In genomic region chr9:25261445-25261844, GRCh38 we compare ENCODE assay signal across 19 cellular contexts.
DNase-seq lines count a peak whose midpoint lies in the region; ATAC-seq and TF ChIP-seq lines count a peak whose summit lies in the region.
"Had no signal": no experiment of that assay in that cellular context is flagged by ENCODE, and none has a peak within 500 bp of the region (broad histone marks: within the 10 kb centered on the region; RNA-seq: fewer than 3 reads in every experiment).

No MANE protein-coding gene starts in this region.

- 43% methylated on average over 4 of the region's 4 CpGs for WGBS in SK-N-SH (ENCODE audit: low lambda C conversion rate)

- no peaks in the 10 kb centered on the region for H3F3A ChIP-seq in SK-N-SH (replicated peaks; ENCODE audit: insufficient read depth)

- no peaks in the 10 kb centered on the region; a peak in 1 of 4 replicates for H3K4me1 ChIP-seq in SK-N-SH (ENCODE audit: control insufficient read depth in 1 of 2, insufficient read depth in 2 of 2, low read depth in 1 of 2, low read length in 1 of 2)
- H3K4me1 ChIP-seq in foreskin keratinocyte, result no peaks in the 10 kb centered on the region
- H3K4me1 ChIP-seq: SJCRH30 had no signal

- TF ChIP-seq RAD21 in SK-N-SH (IDR thresholded peaks at IDR 0.05; ENCODE audit: low read length), result peak; percentile 48

- no peaks in the 10 kb centered on the region for H3K9me2 ChIP-seq in SK-N-SH

- H3K27me3 ChIP-seq in SK-N-SH (ENCODE audit: insufficient read depth), result no peaks in the 10 kb centered on the region
- no peaks in the 10 kb centered on the region for H3K27me3 ChIP-seq in foreskin keratinocyte
- H3K27me3 ChIP-seq: MG63, SJCRH30 had no signal

- no peak for TF ChIP-seq EP300 in SK-N-SH (IDR thresholded peaks at IDR 0.05; ENCODE audit: borderline replicate concordance in 1 of 2, low read depth in 1 of 2, low read length in 1 of 2)

- CTCF ChIA-PET in SK-N-SH (lab: Yijun Ruan, JAX), result interaction anchor here (0.6 to 1.6 kb wide), 3 partner anchors 89 to 850 kb away, joined by 3 to 5 read pairs (median 3); no protein-coding TSS in a partner anchor

- POLR2A ChIA-PET in SK-N-SH (lab: Yijun Ruan, JAX), result no interaction called here

- H3K79me2 ChIP-seq in SK-N-SH (ENCODE audit: insufficient read depth), result no peaks in the 10 kb centered on the region

- no peak overlapping the region for H3K4me3 ChIP-seq in SK-N-SH (ENCODE audit: low read depth in 2 of 2, low read length in 1 of 2)
- no peak overlapping the region for H3K4me3 ChIP-seq in retinal pigment epithelial cell (ENCODE audit: low read length)
- H3K4me3 ChIP-seq: MG63, SJCRH30 had no signal

- H4K20me1 ChIP-seq in SK-N-SH (ENCODE audit: insufficient read depth), result no peaks in the 10 kb centered on the region

- no peak overlapping the region for H3K4me2 ChIP-seq in SK-N-SH

- no peak for ATAC-seq in SK-N-SH treated with all-trans-retinoic acid at 6 μM for 48 hours
- no peak for ATAC-seq in foreskin keratinocyte
- no peak for ATAC-seq in GM19467 (IDR thresholded peaks at IDR 0.05; ENCODE audit: unreplicated experiment)
- no peak for ATAC-seq in HG02973 (IDR thresholded peaks at IDR 0.05; ENCODE audit: unreplicated experiment)
- ATAC-seq: T-helper 17 cell had no signal

- DNase-seq in SK-N-SH (no peak), NCI-H69 (lab: John Stamatoyannopoulos, UW) (peak; percentile 31), foreskin keratinocyte (no peak), retinal pigment epithelial cell (ENCODE audit: low read depth) (no peak), T1000 (lab: John Stamatoyannopoulos, UW) (no peak)
- DNase-seq: C1 segment of cervical spinal cord, H7, IMR-90, MG63, NCI-H1092, NCI-H146, NCI-H2029 treated with DMSO at 0.1 percent for 48 hours, NCI-H774, SJCRH30, T-helper 17 cell had no signal

- H3K9me3 ChIP-seq in SK-N-SH, result no peaks in the 10 kb centered on the region
- H3K9me3 ChIP-seq: MG63, SJCRH30 had no signal

- no peak overlapping the region for H2AFZ ChIP-seq in SK-N-SH (ENCODE audit: low read depth)

- TF ChIP-seq CTCF in SK-N-SH (IDR thresholded peaks at IDR 0.05) (no peak), foreskin keratinocyte (conservative IDR thresholded peaks at IDR 0.05) (peak; percentile 14), retinal pigment epithelial cell (conservative IDR thresholded peaks at IDR 0.05; ENCODE audit: low read depth, low read length) (peak; percentile 2)

- H3K36me3 ChIP-seq in SK-N-SH (replicated peaks in 1 of 2; ENCODE audit: control insufficient read depth in 1 of 2, insufficient read depth in 2 of 2, low read length in 1 of 2), result no peaks in the 10 kb centered on the region
- H3K36me3 ChIP-seq: MG63, SJCRH30 had no signal

- H3K27ac ChIP-seq in SK-N-SH (ENCODE audit: low read depth in 2 of 2, low read length in 1 of 2) (no peak overlapping the region), foreskin keratinocyte (no peak overlapping the region)
- H3K27ac ChIP-seq: HL-60, SJCRH30 had no signal

- no peak overlapping the region for H3K9ac ChIP-seq in SK-N-SH

TF ChIP-seq in SK-N-SH, 30 proteins besides CTCF, POLR2A, EP300 and RAD21:
- no peak for TF ChIP-seq USF1 (IDR thresholded peaks at IDR 0.05; ENCODE audit: borderline replicate concordance, low read depth)

TF ChIP-seq in SK-N-SH treated with all-trans-retinoic acid at 6 μM for 48 hours, 23 proteins besides CTCF, POLR2A, EP300 and RAD21:
- TF ChIP-seq PPARA (CRISPR knock-in tag; IDR thresholded peaks at IDR 0.05; ENCODE audit: borderline replicate concordance) (no peak), ZFP30 (CRISPR knock-in tag; IDR thresholded peaks at IDR 0.05) (no peak), ZFP3 (CRISPR knock-in tag; IDR thresholded peaks at IDR 0.05) (no peak), CSRNP3 (CRISPR knock-in tag; IDR thresholded peaks at IDR 0.05) (no peak), OSR1 (CRISPR knock-in tag; IDR thresholded peaks at IDR 0.05) (no peak)
